Comparison of ENCODE assay signal across 9 cellular contexts in the genomic region with DNA sequence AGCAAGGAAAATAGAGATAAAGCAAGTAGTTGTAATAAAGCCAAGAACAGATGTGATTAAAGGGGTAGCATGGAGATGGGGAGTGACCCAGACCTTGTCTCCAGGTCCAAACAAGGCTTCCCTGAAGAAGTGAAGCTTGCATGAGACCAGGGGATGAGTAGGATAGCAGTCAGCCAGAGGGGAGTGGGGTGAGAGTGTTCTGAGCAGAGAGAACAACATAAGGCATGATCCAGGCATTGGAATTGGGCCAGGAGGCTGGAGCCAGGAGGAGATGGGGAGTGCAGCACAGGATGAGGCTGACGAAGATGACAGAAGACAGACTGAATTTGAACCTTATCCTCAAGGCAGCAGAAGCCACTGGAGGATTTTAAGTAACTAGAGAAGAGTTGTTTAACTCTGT. TPM values are rescaled to one million over a fixed set of nuclear protein-coding genes. Genes with fewer than 3 reads are reported as not detected.
DNase-seq lines count a peak whose midpoint lies in the region; ATAC-seq and TF ChIP-seq lines count a peak whose summit lies in the region.
"Had no signal": no experiment of that assay in that cellular context is flagged by ENCODE, and none has a peak within 500 bp of the region (broad histone marks: within the 10 kb centered on the region; RNA-seq: fewer than 3 reads in every experiment).

No MANE protein-coding gene starts in this region.

- no peak overlapping the region for H3K27ac Mint-ChIP-seq in naive thymus-derived CD8-positive, alpha-beta T cell

- no peak overlapping the region for H3K4me3 ChIP-seq in heart right ventricle
- H3K4me3 ChIP-seq in skeletal muscle satellite cell (ENCODE audit: low read length) = no peak overlapping the region
- no peak overlapping the region for H3K4me3 ChIP-seq in MM.1S (ENCODE audit: low read length)

- no peaks in the 10 kb centered on the region for H4K20me1 ChIP-seq in MM.1S (ENCODE audit: insufficient read depth, low read length)

- H3F3A ChIP-seq in MM.1S (ENCODE audit: insufficient read depth, low read length) = no peaks in the 10 kb centered on the region

- H2AFZ ChIP-seq in MM.1S (ENCODE audit: low read length) = no peak overlapping the region

- DNase-seq in HT1080 (ENCODE audit: low read depth) (peak; percentile 64), amygdala (lab: John Stamatoyannopoulos, UW) (peak in 34 of 56 donors; percentile 9 to 71 (median 40)), heart right ventricle (peak; percentile 52 to 56), H4 (ENCODE audit: low spot score) (no peak), MM.1S (no peak)
- DNase-seq in naive thymus-derived CD8-positive, alpha-beta T cell = no peak
- DNase-seq: SW 1271 had no signal

- H3K27me3 Mint-ChIP-seq in naive thymus-derived CD8-positive, alpha-beta T cell = no peaks in the 10 kb centered on the region

- peaks cover 0 to 6% (median 0%) of the 10 kb centered on the region in 11 donors for H3K9me3 ChIP-seq in heart right ventricle
- no peaks in the 10 kb centered on the region for H3K9me3 ChIP-seq in skeletal muscle satellite cell (replicated peaks; ENCODE audit: low read length)
- H3K9me3 ChIP-seq in MM.1S (replicated peaks; ENCODE audit: insufficient read depth, low read length) = no peaks in the 10 kb centered on the region

- H3K27me3 ChIP-seq in heart right ventricle (no peaks in the 10 kb centered on the region), skeletal muscle satellite cell (ENCODE audit: control insufficient read depth, insufficient read depth, low read length) (no peaks in the 10 kb centered on the region), MM.1S (replicated peaks; ENCODE audit: insufficient read depth, low read length) (no peaks in the 10 kb centered on the region)

- peaks cover 19 to 29% (median 25%) of the 10 kb centered on the region in 4 donors for H3K4me1 Mint-ChIP-seq in naive thymus-derived CD8-positive, alpha-beta T cell

- ATAC-seq in heart right ventricle (peak; percentile 78 to 88 (median 80)), GM18520 (IDR thresholded peaks at IDR 0.05; ENCODE audit: unreplicated experiment) (no peak)
- no peak for ATAC-seq in naive thymus-derived CD8-positive, alpha-beta T cell

- H3K4me3 Mint-ChIP-seq in naive thymus-derived CD8-positive, alpha-beta T cell = no peak overlapping the region

- H3K9me2 ChIP-seq in MM.1S (replicated peaks; ENCODE audit: insufficient read depth, low read length) = no peaks in the 10 kb centered on the region

- H3K9ac ChIP-seq in skeletal muscle satellite cell (ENCODE audit: low read depth, low read length) (no peak overlapping the region), MM.1S (ENCODE audit: low read length) (no peak overlapping the region)

- intact Hi-C loops in heart right ventricle (cut with DNase I) = no loop called here

- TF ChIP-seq CTCF in heart right ventricle (IDR thresholded peaks at IDR 0.05) = no peak
- no peak for TF ChIP-seq CTCF in MM.1S (IDR thresholded peaks at IDR 0.05; ENCODE audit: low read length)

- 22 to 32% methylated on average over 1 of the region's 1 CpG for WGBS in heart right ventricle, 2 donors

- no peaks in the 10 kb centered on the region for H3K79me2 ChIP-seq in MM.1S (ENCODE audit: low read length)

- POLR2A ChIA-PET in naive thymus-derived CD8-positive, alpha-beta T cell (lab: Charles Lee) = interaction anchor here (0.9 kb wide), 1 partner anchor 9 kb away, joined by 4 read pairs; no protein-coding TSS in a partner anchor

- peaks cover 0 to 4% (median 0%) of the 10 kb centered on the region in 3 donors for H3K36me3 Mint-ChIP-seq in naive thymus-derived CD8-positive, alpha-beta T cell

- H3K27ac ChIP-seq in heart right ventricle = peak overlapping the region in 7 of 10 donors; percentile 11 to 60 (median 47)
- H3K27ac ChIP-seq in MM.1S (ENCODE audit: low read length) = no peak overlapping the region

- peak overlapping the region; percentile 8 for H3K4me2 ChIP-seq in skeletal muscle satellite cell (ENCODE audit: low read length)
- H3K4me2 ChIP-seq in MM.1S (ENCODE audit: low read depth, low read length) = no peak overlapping the region

- H3K9me3 Mint-ChIP-seq in naive thymus-derived CD8-positive, alpha-beta T cell = no peaks in the 10 kb centered on the region

- H3K4me1 ChIP-seq in heart right ventricle = peaks cover 0 to 59% (median 18%) of the 10 kb centered on the region in 9 donors
- peaks cover 16% of the 10 kb centered on the region for H3K4me1 ChIP-seq in skeletal muscle satellite cell (ENCODE audit: control insufficient read depth, insufficient read depth, low read length)
- H3K4me1 ChIP-seq in MM.1S (ENCODE audit: low read length) = no peaks in the 10 kb centered on the region

- H3K36me3 ChIP-seq in heart right ventricle (no peaks in the 10 kb centered on the region), skeletal muscle satellite cell (ENCODE audit: insufficient read depth, low read length) (no peaks in the 10 kb centered on the region), MM.1S (replicated peaks; ENCODE audit: insufficient read depth, low read length) (no peaks in the 10 kb centered on the region)

RNA-seq across cellular contexts. Expression of a gene that starts 7.2 kb away (rescaled TPM):
- 0.73 and 2.2 TPM in 2 replicates for total RNA-seq in HT1080 (2014; rRNA removed; shearing (Covaris generic))
- 0.95 and 1.8 TPM in 2 replicates for polyA plus RNA-seq in HT1080 (2015; cell fraction: cytosol; rRNA removed)
- polyA plus RNA-seq in HT1080 (2015; cell fraction: nucleus; rRNA removed) = 1.4 and 1.8 TPM in 2 replicates
- total RNA-seq in heart right ventricle = 1 to 10 TPM; 2.8 to 8.5 (median 5.1) TPM
- polyA plus RNA-seq in heart right ventricle = 1 to 10 TPM; 1.5 to 2.6 TPM
- total RNA-seq in skeletal muscle satellite cell (2012; rRNA removed) = 6.8 and 8.4 TPM in 2 replicates
- 0.64 and 7.1 TPM in 2 replicates for total RNA-seq in H4 (2014; rRNA removed; shearing (Covaris generic))
- 10 to 100 TPM; 19.9 to 21.0 TPM for total RNA-seq in naive thymus-derived CD8-positive, alpha-beta T cell
- 1 to 10 TPM; 2.9 to 4.4 (median 3.5) TPM for polyA plus RNA-seq in naive thymus-derived CD8-positive, alpha-beta T cell

RNA-seq across cellular contexts. Expression of a gene that starts 21.2 kb away (rescaled TPM):
- 16.5 and 19.3 TPM in 2 replicates for total RNA-seq in HT1080 (2014; rRNA removed; shearing (Covaris generic))
- 13.7 and 14.0 TPM in 2 replicates for polyA plus RNA-seq in HT1080 (2015; cell fraction: cytosol; rRNA removed)
- polyA plus RNA-seq in HT1080 (2015; cell fraction: nucleus; rRNA removed) = 6.2 and 9.9 TPM in 2 replicates
- total RNA-seq in heart right ventricle = 1 to 10 TPM; 1.7 to 8.6 (median 3.9) TPM
- polyA plus RNA-seq in heart right ventricle = 1 to 10 TPM; 5.0 to 8.6 TPM
- 11.4 and 11.9 TPM in 2 replicates for total RNA-seq in skeletal muscle satellite cell (2012; rRNA removed)
- total RNA-seq in H4 (2014; rRNA removed; shearing (Covaris generic)) = 19.3 and 21.3 TPM in 2 replicates
- 10 to 100 TPM; 28.0 to 28.9 TPM for total RNA-seq in naive thymus-derived CD8-positive, alpha-beta T cell
- polyA plus RNA-seq in naive thymus-derived CD8-positive, alpha-beta T cell = 10 to 100 TPM; 29.6 to 53.7 (median 35.8) TPM

Comparison
In these comparisons a context has a peak if more than half of its experiments do, and no peak if none do; other contexts are left out.
1. DNase-seq: peak in HT1080 (single experiment), amygdala (34 of 56) and heart right ventricle (2 of 2); none in H4 (single experiment), naive thymus-derived CD8-positive, alpha-beta T cell (0 of 10) and MM.1S (single experiment).
2. ATAC-seq: peak in heart right ventricle (8 of 8); none in naive thymus-derived CD8-positive, alpha-beta T cell (0 of 2) and GM18520 (single experiment).